16 cellular contexts compared by ENCODE assay signal in the genomic region with DNA sequence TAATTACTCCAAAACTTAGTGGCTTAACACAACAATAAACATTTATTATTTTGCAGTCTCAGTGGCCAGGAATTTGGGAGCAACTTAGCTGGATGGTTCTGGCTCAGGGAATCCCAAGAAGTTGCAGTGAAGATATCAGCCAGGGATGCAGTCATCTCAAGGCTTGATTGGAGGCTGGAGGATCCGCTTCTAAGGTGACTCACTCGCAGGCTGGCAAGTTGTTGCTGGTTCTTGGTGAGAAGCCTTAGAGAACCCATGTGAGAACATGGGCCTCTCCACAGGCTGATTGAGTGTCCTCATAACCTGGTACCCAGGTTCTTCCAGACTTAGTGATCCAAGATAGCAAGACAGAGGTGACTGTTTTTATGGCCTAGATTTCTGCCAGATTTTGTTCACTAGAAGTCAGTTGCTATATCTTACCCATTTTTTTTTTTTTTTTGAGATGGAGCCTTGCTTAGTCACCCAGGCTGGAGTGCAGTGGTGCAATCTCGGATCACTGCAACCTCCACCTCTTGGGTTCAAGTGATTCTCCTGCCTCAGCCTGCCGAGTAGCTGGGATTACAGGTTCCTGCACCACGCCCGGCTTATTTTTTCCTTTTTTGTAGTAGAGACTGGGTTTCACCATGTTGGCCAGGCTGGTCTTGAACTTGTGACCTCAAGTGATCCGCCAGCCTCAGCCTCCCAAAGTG. TPM values are rescaled to one million over a fixed set of nuclear protein-coding genes. Genes with fewer than 3 reads are reported as not detected.
DNase-seq lines count a peak whose midpoint lies in the region; ATAC-seq and TF ChIP-seq lines count a peak whose summit lies in the region.
"Had no signal": no experiment of that assay in that cellular context is flagged by ENCODE, and none has a peak within 500 bp of the region (broad histone marks: within the 10 kb centered on the region; RNA-seq: fewer than 3 reads in every experiment).

No MANE protein-coding gene starts in this region.

- H3K4me3 ChIP-seq in trophoblast cell (ENCODE audit: low read depth, low read length) = no peak overlapping the region
- H3K4me3 ChIP-seq: BLaER1 treated with 17β-estradiol and CSF1 and Interleukin-3, amounts not matched to agents 10 nM and 100 nM; smooth muscle cell; tibial nerve had no signal

- no CpG with 5 or more reads among the region's 7 CpGs for WGBS in trophoblast cell (ENCODE audit: extremely low coverage, insufficient coverage, insufficient read length)

- no peaks in the 10 kb centered on the region for H3K9me3 ChIP-seq in T-helper 17 cell (ENCODE audit: control insufficient read depth, low read length, poor library complexity, severe bottlenecking)
- H3K9me3 ChIP-seq in trophoblast cell (ENCODE audit: insufficient read depth, low read depth, low read length) = no peaks in the 10 kb centered on the region
- H3K9me3 ChIP-seq: BLaER1 treated with 17β-estradiol and CSF1 and Interleukin-3, amounts not matched to agents 10 nM and 100 nM; tibial nerve had no signal

- H4K12ac ChIP-seq in trophoblast cell (ENCODE audit: low read depth, low read length) = no peak overlapping the region

- peaks cover 5 to 6% of the 10 kb centered on the region in 2 experiments for H3K36me3 ChIP-seq in trophoblast cell (ENCODE audit: control insufficient read depth in 1 of 2, insufficient read depth in 2 of 2, low read length in 2 of 2)

- H3K27ac Mint-ChIP-seq in HFFc6 (peak overlapping the region; percentile 51; the same call in 1 of the 2 replicates), T-helper 17 cell (peak overlapping the region; percentile 1)
- H3K27ac Mint-ChIP-seq in activated naive CD4-positive, alpha-beta T cell treated with anti-CD3 and anti-CD28 coated beads, Interleukin-2, amount 50 U/mL, for 72 hours = no peak overlapping the region

- no peaks in the 10 kb centered on the region for H3K79me1 ChIP-seq in trophoblast cell (ENCODE audit: low read length)

- H2AFZ ChIP-seq in trophoblast cell (ENCODE audit: insufficient read depth, low read length, poor library complexity) = no peak overlapping the region
- H2AFZ ChIP-seq: parathyroid adenoma had no signal

- no peak overlapping the region for H3K9ac ChIP-seq in trophoblast cell (ENCODE audit: low read length)
- H3K9ac ChIP-seq: BLaER1 treated with 17β-estradiol and CSF1 and Interleukin-3, amounts not matched to agents 10 nM and 100 nM; parathyroid adenoma had no signal

- H3K79me2 ChIP-seq in trophoblast cell (ENCODE audit: control insufficient read depth, insufficient read depth, low read length, poor library complexity) = no peaks in the 10 kb centered on the region
- H3K79me2 ChIP-seq: parathyroid adenoma had no signal

- peaks cover 15% of the 10 kb centered on the region for H3K4me1 Mint-ChIP-seq in HFFc6 (ENCODE audit: low read depth)
- H3K4me1 Mint-ChIP-seq in T-helper 17 cell = peaks cover 16% of the 10 kb centered on the region
- no peaks in the 10 kb centered on the region for H3K4me1 Mint-ChIP-seq in activated T-cell treated with anti-CD3 and anti-CD28 coated beads, Interleukin-2, amount 50 U/mL, for 4 hours (ENCODE audit: low read depth)

- H2BK5ac ChIP-seq in trophoblast cell (ENCODE audit: low read depth, low read length, poor library complexity) = no peak overlapping the region

- H3K23ac ChIP-seq in trophoblast cell (ENCODE audit: low read length) = no peak overlapping the region

- no peak overlapping the region for H3K14ac ChIP-seq in trophoblast cell (ENCODE audit: low read length)

- H3K27me3 Mint-ChIP-seq in HFFc6 (ENCODE audit: insufficient read depth) = no peaks in the 10 kb centered on the region
- no peaks in the 10 kb centered on the region for H3K27me3 Mint-ChIP-seq in T-helper 17 cell
- no peaks in the 10 kb centered on the region for H3K27me3 Mint-ChIP-seq in activated T-cell treated with anti-CD3 and anti-CD28 coated beads, Interleukin-2, amount 50 U/mL, for 4 hours (ENCODE audit: low read depth)
- H3K27me3 Mint-ChIP-seq: naive B cell had no signal

- H3K9me3 Mint-ChIP-seq in HFFc6 = no peaks in the 10 kb centered on the region
- H3K9me3 Mint-ChIP-seq in activated T-cell treated with anti-CD3 and anti-CD28 coated beads, Interleukin-2, amount 50 U/mL, for 4 hours = no peaks in the 10 kb centered on the region
- H3K9me3 Mint-ChIP-seq in activated naive CD4-positive, alpha-beta T cell treated with anti-CD3 and anti-CD28 coated beads, Interleukin-2, amount 50 U/mL, for 72 hours = no peaks in the 10 kb centered on the region
- H3K9me3 Mint-ChIP-seq: naive B cell had no signal

- no peak overlapping the region for H2BK12ac ChIP-seq in trophoblast cell (ENCODE audit: low read length)

- TF ChIP-seq CTCF in HFFc6 (IDR thresholded peaks at IDR 0.05) = no peak

- H3K4me3 Mint-ChIP-seq in HFFc6 (no peak overlapping the region), T-helper 17 cell (no peak overlapping the region)
- no peak overlapping the region for H3K4me3 Mint-ChIP-seq in activated T-cell treated with anti-CD3 and anti-CD28 coated beads, Interleukin-2, amount 50 U/mL, for 4 hours
- H3K4me3 Mint-ChIP-seq: naive B cell had no signal

- no peak overlapping the region for H3K18ac ChIP-seq in trophoblast cell (ENCODE audit: low read length)

- no peak overlapping the region for H2AK5ac ChIP-seq in trophoblast cell (ENCODE audit: low read length)

- no peak overlapping the region for H3K4me2 ChIP-seq in trophoblast cell (ENCODE audit: low read length)
- H3K4me2 ChIP-seq: BLaER1 treated with 17β-estradiol and CSF1 and Interleukin-3, amounts not matched to agents 10 nM and 100 nM; smooth muscle cell had no signal

- peaks cover 3% of the 10 kb centered on the region for H3K36me3 Mint-ChIP-seq in HFFc6 (ENCODE audit: low read depth)
- H3K36me3 Mint-ChIP-seq in T-helper 17 cell (ENCODE audit: low read depth) = peaks cover 25% of the 10 kb centered on the region
- H3K36me3 Mint-ChIP-seq in activated T-cell treated with anti-CD3 and anti-CD28 coated beads, Interleukin-2, amount 50 U/mL, for 4 hours (ENCODE audit: insufficient read depth) = peaks cover 40% of the 10 kb centered on the region
- peaks cover 0 to 5% of the 10 kb centered on the region in 2 donors for H3K36me3 Mint-ChIP-seq in activated naive CD4-positive, alpha-beta T cell treated with anti-CD3 and anti-CD28 coated beads, Interleukin-2, amount 50 U/mL, for 72 hours

- H3K27ac ChIP-seq in trophoblast cell (ENCODE audit: low read depth, low read length) = no peak overlapping the region
- H3K27ac ChIP-seq: BLaER1 treated with 17β-estradiol and CSF1 and Interleukin-3, amounts not matched to agents 10 nM and 100 nM; parathyroid adenoma; tibial nerve had no signal

- no peaks in the 10 kb centered on the region for H3K4me1 ChIP-seq in trophoblast cell (ENCODE audit: control insufficient read depth in 1 of 2, insufficient read depth in 2 of 2, low read length in 2 of 2)
- H3K4me1 ChIP-seq: parathyroid adenoma, tibial nerve had no signal

- ATAC-seq in T-helper 17 cell (no peak), GM18511 (IDR thresholded peaks at IDR 0.05; ENCODE audit: unreplicated experiment) (no peak)
- ATAC-seq in activated T-cell treated with anti-CD3 and anti-CD28 coated beads, Interleukin-2, amount 50 U/mL, for 4 hours = no peak
- no peak for ATAC-seq in activated naive CD4-positive, alpha-beta T cell treated with anti-CD3 and anti-CD28 coated beads, Interleukin-2, amount 50 U/mL, for 72 hours

- DNase-seq in HFFc6 (peak; percentile 62), T-helper 17 cell (no peak), fibroblast of gingiva (ENCODE audit: low read depth) (peak; percentile 15), trophoblast cell (peak; percentile 16 to 39), foreskin melanocyte (no peak)
- DNase-seq in activated T-cell treated with anti-CD3 and anti-CD28 coated beads, Interleukin-2, amount 50 U/mL, for 4 hours = no peak
- no peak for DNase-seq in activated naive CD4-positive, alpha-beta T cell treated with anti-CD3 and anti-CD28 coated beads, Interleukin-2, amount 50 U/mL, for 72 hours (ENCODE audit: low spot score in 2 of 2)
- DNase-seq: aorta, DMS153, KBM-7, naive B cell had no signal

- H4K91ac ChIP-seq in trophoblast cell (ENCODE audit: low read depth, low read length) = no peak overlapping the region

- no peak overlapping the region for H3K4ac ChIP-seq in trophoblast cell (ENCODE audit: low read depth, low read length)

- no peak overlapping the region for H4K8ac ChIP-seq in trophoblast cell (ENCODE audit: low read depth, low read length)

- H3K27me3 ChIP-seq in trophoblast cell (ENCODE audit: insufficient read depth, low read length) = no peaks in the 10 kb centered on the region
- H3K27me3 ChIP-seq: BLaER1 treated with 17β-estradiol and CSF1 and Interleukin-3, amounts not matched to agents 10 nM and 100 nM; tibial nerve had no signal

- H2BK120ac ChIP-seq in trophoblast cell (ENCODE audit: insufficient read depth, low read length, poor library complexity) = no peak overlapping the region

RNA-seq across cellular contexts. Expression of a gene that starts 32.5 kb away (rescaled TPM):
- 10 to 100 TPM in 1 of 6 experiments, 1 to 10 TPM in 5; 7.1 to 10.1 (median 8.4) TPM for total RNA-seq in HFFc6 (2021; fragmentation: NEBNext Ultra II Directional; extraction: Animal tissue kit (Norgen Biotek cat#: 25700))
- total RNA-seq in T-helper 17 cell = 10 to 100 TPM in 1 of 2 donors, 1 to 10 TPM in 1; 5.3 to 15.4 TPM
- polyA plus RNA-seq in trophoblast cell (2013) = 9.8 and 10.3 TPM in 2 replicates
- total RNA-seq in activated T-cell treated with anti-CD3 and anti-CD28 coated beads, Interleukin-2, amount 50 U/mL, for 4 hours = 1 to 10 TPM; 7.1 to 7.6 (median 7.3) TPM
- total RNA-seq in activated naive CD4-positive, alpha-beta T cell treated with anti-CD3 and anti-CD28 coated beads, Interleukin-2, amount 50 U/mL, for 72 hours = 1 to 10 TPM; 5.1 to 5.7 TPM

RNA-seq across cellular contexts. Expression of a gene that starts 49.6 kb away (rescaled TPM):
- total RNA-seq in HFFc6 (2021; fragmentation: NEBNext Ultra II Directional; extraction: Animal tissue kit (Norgen Biotek cat#: 25700)) = 10 to 100 TPM; 12.1 to 16.1 (median 13.2) TPM
- 10 to 100 TPM; 79.0 to 79.4 TPM for total RNA-seq in T-helper 17 cell
- polyA plus RNA-seq in trophoblast cell (2013) = 5.9 and 7.6 TPM in 2 replicates
- 10 to 100 TPM; 37.3 to 44.2 (median 41.9) TPM for total RNA-seq in activated T-cell treated with anti-CD3 and anti-CD28 coated beads, Interleukin-2, amount 50 U/mL, for 4 hours
- total RNA-seq in activated naive CD4-positive, alpha-beta T cell treated with anti-CD3 and anti-CD28 coated beads, Interleukin-2, amount 50 U/mL, for 72 hours = 10 to 100 TPM; 22.5 to 34.7 TPM

Comparison
In these comparisons a context has a peak if more than half of its experiments do, and no peak if none do; other contexts are left out.
1. DNase-seq: peak in HFFc6 (single experiment), fibroblast of gingiva (single experiment) and trophoblast cell (2 of 2); none in T-helper 17 cell (0 of 3), activated T-cell treated with anti-CD3 and anti-CD28 coated beads, Interleukin-2, amount 50 U/mL, for 4 hours (single experiment), activated naive CD4-positive, alpha-beta T cell treated with anti-CD3 and anti-CD28 coated beads, Interleukin-2, amount 50 U/mL, for 72 hours (0 of 2) and foreskin melanocyte (single experiment).
2. H3K27ac Mint-ChIP-seq: peak in HFFc6 (single experiment) and T-helper 17 cell (single experiment); none in activated naive CD4-positive, alpha-beta T cell treated with anti-CD3 and anti-CD28 coated beads, Interleukin-2, amount 50 U/mL, for 72 hours (0 of 2).